ENCODE assay signal across 34 cellular contexts in genomic region chr20:9476637-9477036, GRCh38. TPM values are rescaled to one million over a fixed set of nuclear protein-coding genes. Genes with fewer than 3 reads are reported as not detected.
"Had no signal": no experiment of that assay in that cellular context is flagged by ENCODE, and none has a peak within 500 bp of the region (broad histone marks: within the 10 kb centered on the region; RNA-seq: fewer than 3 reads in every experiment).

No MANE protein-coding gene starts in this region.

- H3K9me3 ChIP-seq: MG63, SJCRH30 had no signal

- H3K4me1 ChIP-seq: SJCRH30 had no signal

- H3K27me3 ChIP-seq: MG63, SJCRH30 had no signal

- H3K27ac ChIP-seq: PC-9, RWPE1, SJCRH30, SK-N-MC had no signal

- H3K4me3 ChIP-seq: MG63, PC-9, SJCRH30, SK-N-MC had no signal

- H3K36me3 ChIP-seq: MG63, SJCRH30 had no signal

- DNase-seq: Kasumi-1, KG1, MG63, NCI-H1048, NCI-H1092 treated with DMSO at 0.1 percent for 48 hours, NCI-H1105 treated with DMSO at 0.1 percent for 48 hours, NCI-H1417, NCI-H1436, NCI-H146, NCI-H1694, NCI-H187, NCI-H1930, NCI-H2029 treated with DMSO at 0.1 percent for 48 hours, NCI-H2081 treated with DMSO at 0.1 percent for 48 hours, NCI-H2107, NCI-H2171, NCI-H226, NCI-H446 treated with DMSO at 0.1 percent for 48 hours, NCI-H510A, NCI-H524, NCI-H526, NCI-H69, NCI-H748 treated with DMSO at 0.1 percent for 48 hours, NCI-H82, PC-9, SHP77, SIG-M5, SJCRH30, T-cell had no signal

RNA-seq across cellular contexts. Expression of gene LAMP5, which starts 37.8 kb away (rescaled TPM):
- total RNA-seq: OCI-LY7, PC-9, Right ventricle myocardium inferior, SJCRH30, SK-MEL-5, T-cell had no signal
